Comparison of ENCODE assay signal across 25 cellular contexts in genomic region chr2:159086874-159087273, GRCh38.
DNase-seq lines count a peak whose midpoint lies in the region; ATAC-seq and TF ChIP-seq lines count a peak whose summit lies in the region.
"Had no signal": no experiment of that assay in that cellular context is flagged by ENCODE, and none has a peak within 500 bp of the region (broad histone marks: within the 10 kb centered on the region; RNA-seq: fewer than 3 reads in every experiment).

No MANE protein-coding gene starts in this region.

- dilution Hi-C loops in mammary epithelial cell (cut with HindIII; ENCODE audit: low sequenced_read_pairs): no loop called here

- peaks cover 74% of the 10 kb centered on the region for H3K79me2 ChIP-seq in mammary epithelial cell (ENCODE audit: insufficient read depth, low read length)

- H3K27me3 Mint-ChIP-seq in MCF 10A (ENCODE audit: insufficient read depth, unreplicated experiment): no peaks in the 10 kb centered on the region
- H3K27me3 Mint-ChIP-seq: naive thymus-derived CD4-positive, alpha-beta T cell had no signal

- H3K36me3 ChIP-seq in mammary epithelial cell (ENCODE audit: insufficient read depth, low read length) (no peaks in the 10 kb centered on the region), esophagus muscularis mucosa (no peaks in the 10 kb centered on the region), thymus (ENCODE audit: control insufficient read depth, insufficient read depth) (no peaks in the 10 kb centered on the region)
- H3K36me3 ChIP-seq: BLaER1 treated with 17β-estradiol and CSF1 and Interleukin-3, amounts not matched to agents 10 nM and 100 nM; esophagus squamous epithelium; ovary; stomach; upper lobe of left lung had no signal

- H3K4me1 ChIP-seq in mammary epithelial cell (ENCODE audit: insufficient read depth, low read length) (peaks cover 32% of the 10 kb centered on the region), esophagus muscularis mucosa (peaks cover 83 to 97% (median 96%) of the 10 kb centered on the region in 4 donors), thymus (ENCODE audit: control insufficient read depth, insufficient read depth, low read length) (peaks cover 28% of the 10 kb centered on the region)

- no peak overlapping the region for H3K4me3 Mint-ChIP-seq in MCF 10A (ENCODE audit: unreplicated experiment)
- H3K4me3 Mint-ChIP-seq: activated CD8-positive, alpha-beta T cell treated with anti-CD3 and anti-CD28 coated beads, Interleukin-2, amount 10 ng/mL, durations not matched to agents 7 days and 5 days had no signal

- H3K27ac ChIP-seq in mammary epithelial cell (ENCODE audit: insufficient read depth, low read depth, low read length) (no peak overlapping the region), esophagus muscularis mucosa (replicated peaks in 1 of 4) (peak overlapping the region in 3 of 4 donors; percentile 39 to 79 (median 78)), thymus (ENCODE audit: low read depth) (peak overlapping the region; percentile 74)
- H3K27ac ChIP-seq: BLaER1 treated with 17β-estradiol and CSF1 and Interleukin-3, amounts not matched to agents 10 nM and 100 nM had no signal

- 61% methylated on average over 4 of the region's 4 CpGs for WGBS in mammary epithelial cell (ENCODE audit: low coverage, missing lambda C conversion rate)
- WGBS in esophagus muscularis mucosa: 62% methylated on average over 4 of the region's 4 CpGs
- 10% methylated on average over 4 of the region's 4 CpGs for WGBS in thymus

- no peaks in the 10 kb centered on the region for H3K27me3 ChIP-seq in mammary epithelial cell (ENCODE audit: insufficient read depth, low read length)
- no peaks in the 10 kb centered on the region for H3K27me3 ChIP-seq in esophagus muscularis mucosa
- H3K27me3 ChIP-seq in thymus (ENCODE audit: control insufficient read depth, insufficient read depth): no peaks in the 10 kb centered on the region
- H3K27me3 ChIP-seq: BLaER1 treated with 17β-estradiol and CSF1 and Interleukin-3, amounts not matched to agents 10 nM and 100 nM; esophagus squamous epithelium; ovary; stomach; upper lobe of left lung had no signal

- TF ChIP-seq POLR2A in esophagus muscularis mucosa (IDR thresholded peaks at IDR 0.05; ENCODE audit: low read depth): no peak

- POLR2A ChIA-PET in MCF 10A (lab: Yijun Ruan, JAX): interaction anchor here (1.2 kb wide), 1 partner anchor 72 kb away, joined by 4 read pairs; no protein-coding TSS in a partner anchor

- no peak for TF ChIP-seq CTCF in MCF 10A (IDR thresholded peaks at IDR 0.05; ENCODE audit: unreplicated experiment)
- TF ChIP-seq CTCF in mammary epithelial cell (conservative IDR thresholded peaks at IDR 0.05 in 1 of 2, IDR thresholded peaks at IDR 0.05 in 1 of 2; ENCODE audit: extremely low read depth in 1 of 2, insufficient read depth in 1 of 2, low read depth in 1 of 2, low read length in 2 of 2): no peak
- no peak for TF ChIP-seq CTCF in esophagus muscularis mucosa (IDR thresholded peaks at IDR 0.05)

- H3K4me3 ChIP-seq in mammary epithelial cell (replicated peaks in 1 of 3; ENCODE audit: insufficient read depth in 1 of 3, low read depth in 2 of 3, low read length in 3 of 3): no peak overlapping the region
- no peak overlapping the region for H3K4me3 ChIP-seq in esophagus muscularis mucosa
- no peak overlapping the region for H3K4me3 ChIP-seq in thymus (ENCODE audit: low read length)
- H3K4me3 ChIP-seq: BLaER1 treated with 17β-estradiol and CSF1 and Interleukin-3, amounts not matched to agents 10 nM and 100 nM; esophagus squamous epithelium; K562; ovary; stomach; upper lobe of left lung had no signal

- no peaks in the 10 kb centered on the region for H3K9me3 Mint-ChIP-seq in MCF 10A (ENCODE audit: unreplicated experiment)
- H3K9me3 Mint-ChIP-seq: naive thymus-derived CD4-positive, alpha-beta T cell; T-cell had no signal

- intact Hi-C loops in MCF 10A (cut with micrococcal nuclease): no loop called here
- intact Hi-C loops in mammary epithelial cell (cut with micrococcal nuclease): no loop called here
- intact Hi-C loops in esophagus muscularis mucosa (cut with DNase I): no loop called here

- H4K20me1 ChIP-seq in mammary epithelial cell (ENCODE audit: insufficient read depth, low read length): no peaks in the 10 kb centered on the region
- H4K20me1 ChIP-seq: BLaER1 treated with 17β-estradiol and CSF1 and Interleukin-3, amounts not matched to agents 10 nM and 100 nM had no signal

- in situ Hi-C loops in mammary epithelial cell (cut with MboI; ENCODE audit: low sequenced_read_pairs in 2 of 2): no loop called here
- in situ Hi-C loops in SK-MEL-5 (cut with HindIII; ENCODE audit: low pct_unique_long_range_greater_than_20kb, low sequenced_read_pairs): no loop called here

- peak overlapping the region; percentile 55 for H3K27ac Mint-ChIP-seq in MCF 10A (ENCODE audit: low read depth, unreplicated experiment)

- H3K9ac ChIP-seq in mammary epithelial cell (ENCODE audit: insufficient read depth, low read length): no peak overlapping the region
- H3K9ac ChIP-seq: BLaER1 treated with 17β-estradiol and CSF1 and Interleukin-3, amounts not matched to agents 10 nM and 100 nM had no signal

- H3K4me2 ChIP-seq in mammary epithelial cell (ENCODE audit: insufficient read depth, low read depth, low read length): no peak overlapping the region
- H3K4me2 ChIP-seq: BLaER1 treated with 17β-estradiol and CSF1 and Interleukin-3, amounts not matched to agents 10 nM and 100 nM had no signal

- TF ChIP-seq EP300 in esophagus muscularis mucosa (IDR thresholded peaks at IDR 0.05): no peak

- DNase-seq in MCF 10A (ENCODE audit: unreplicated experiment) (no peak), mammary epithelial cell (no peak), SK-MEL-5 (ENCODE audit: low read depth, low spot score) (peak; percentile 81), esophagus muscularis mucosa (ENCODE audit: extremely low spot score) (no peak), AG08396 (ENCODE audit: low spot score) (no peak), NK-92 (lab: John Stamatoyannopoulos, UW; ENCODE audit: unreplicated experiment) (no peak)
- DNase-seq: activated CD4-positive, alpha-beta T cell treated with anti-CD3 and anti-CD28 coated beads for 1 hour; activated CD8-positive, alpha-beta T cell treated with anti-CD3 and anti-CD28 coated beads, Interleukin-2, amount 10 ng/mL, durations not matched to agents 7 days and 5 days; activated naive CD4-positive, alpha-beta T cell treated with Interleukin-2 at 50 U/mL for 16 hours; effector memory CD4-positive, alpha-beta T cell; EL; esophagus squamous epithelium; kidney glomerular epithelial cell; naive thymus-derived CD4-positive, alpha-beta T cell; NCI-H146; NCI-H226; SHP77; stomach; T-cell; upper lobe of left lung had no signal

- H3K9me3 ChIP-seq in mammary epithelial cell (replicated peaks; ENCODE audit: insufficient read depth, low read length) (no peaks in the 10 kb centered on the region), esophagus muscularis mucosa (no peaks in the 10 kb centered on the region), thymus (ENCODE audit: control insufficient read depth) (no peaks in the 10 kb centered on the region)
- H3K9me3 ChIP-seq: esophagus squamous epithelium, ovary, stomach, upper lobe of left lung had no signal

- BruUV-seq in MCF 10A (replicated peaks; lab: Mats Ljungman, UMichigan) (no TSS peak), mammary epithelial cell (replicated peaks; lab: Mats Ljungman, UMichigan) (no TSS peak)

- peaks cover 37% of the 10 kb centered on the region for H3K4me1 Mint-ChIP-seq in MCF 10A (ENCODE audit: insufficient read depth, unreplicated experiment)

- ATAC-seq in HG03025 (IDR thresholded peaks at IDR 0.05; ENCODE audit: low FRiP score, unreplicated experiment): no peak
- ATAC-seq: activated CD8-positive, alpha-beta T cell treated with anti-CD3 and anti-CD28 coated beads, Interleukin-2, amount 10 ng/mL, durations not matched to agents 7 days and 5 days; K562; naive thymus-derived CD4-positive, alpha-beta T cell; T-cell had no signal

- CTCF ChIA-PET in MCF 10A (lab: Yijun Ruan, JAX) (interaction anchor here (1.6 kb wide), 1 partner anchor 31 kb away, joined by 6 read pairs; no protein-coding TSS in a partner anchor), mammary epithelial cell (lab: Charles Lee; ENCODE audit: low non-redundant PET) (interaction anchor here (0.5 kb wide), 1 partner anchor 740 kb away, joined by 6 read pairs; no protein-coding TSS in a partner anchor)

- peaks cover 11% of the 10 kb centered on the region for H3K36me3 Mint-ChIP-seq in MCF 10A (ENCODE audit: insufficient read depth, unreplicated experiment)
- H3K36me3 Mint-ChIP-seq: T-cell had no signal

- no peak overlapping the region for H2AFZ ChIP-seq in mammary epithelial cell (ENCODE audit: low read depth, low read length)
